In the genomic region with DNA sequence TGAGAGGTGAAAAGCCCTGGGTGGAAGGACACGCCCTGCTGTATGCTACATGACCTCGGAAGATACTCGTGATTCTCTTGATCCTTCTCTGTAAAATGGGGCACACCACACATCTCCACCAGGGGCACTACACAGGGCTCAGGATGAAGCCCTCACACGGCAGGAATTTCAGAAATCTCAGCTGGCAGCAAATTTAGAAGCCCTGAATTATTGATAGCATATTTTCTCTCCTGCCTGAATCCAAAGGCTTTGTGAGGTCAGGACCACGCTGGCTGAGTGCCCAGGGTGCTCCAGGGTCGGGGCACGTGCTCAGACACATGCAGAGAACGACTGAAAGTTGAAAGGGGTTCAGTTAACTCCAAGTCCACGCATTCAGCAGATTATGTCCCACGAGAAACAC, we compare ENCODE assay signal across 8 cellular contexts. TPM values are rescaled to one million over a fixed set of nuclear protein-coding genes. Genes with fewer than 3 reads are reported as not detected.
DNase-seq lines count a peak whose midpoint lies in the region; ATAC-seq, FAIRE-seq and TF ChIP-seq lines count a peak whose summit lies in the region.

No MANE protein-coding gene starts in this region.

- H3K4me1 ChIP-seq in K562 (replicated peaks in 1 of 2; ENCODE audit: control insufficient read depth in 2 of 2, insufficient read depth in 2 of 2, low read length in 2 of 2) = no peaks in the 10 kb centered on the region

- no TSS peak for BruUV-seq in K562 (replicated peaks; lab: Mats Ljungman, UMichigan)

- no peaks in the 10 kb centered on the region for H3K36me3 ChIP-seq in K562 (ENCODE audit: control insufficient read depth, insufficient read depth, low read length)

- CTCF ChIA-PET in K562 (lab: Yijun Ruan, JAX; ENCODE audit: low intra/inter-chr PET ratio) = no interaction called here

- in situ Hi-C loops in K562 (cut with MboI) = no loop called here

- H3K27me3 Mint-ChIP-seq in IgD-negative memory B cell = no peaks in the 10 kb centered on the region

- peak overlapping the region in 3 of 4 donors; percentile 60 to 93 (median 69) for H3K4me3 Mint-ChIP-seq in IgD-negative memory B cell

- no peak overlapping the region for H3K27ac ChIP-seq in K562 (ENCODE audit: extremely low read depth, low read depth, low read length)

- no peak overlapping the region for H3K4me2 ChIP-seq in K562 (ENCODE audit: insufficient read depth, low read length)

- H3K4me3 ChIP-seq in K562 = no peak overlapping the region

- ATAC-seq in GM18868 (IDR thresholded peaks at IDR 0.05; ENCODE audit: unreplicated experiment) (peak; percentile 64), K562 (no peak), HG03108 (IDR thresholded peaks at IDR 0.05; ENCODE audit: unreplicated experiment) (no peak)

- no peak for FAIRE-seq in K562 (lab: Jason Lieb, UNC)

- TF ChIP-seq POLR2A in K562 (conservative IDR thresholded peaks at IDR 0.05) = no peak

- H4K20me1 ChIP-seq in K562 (replicated peaks; ENCODE audit: control insufficient read depth, insufficient read depth, low read length) = no peaks in the 10 kb centered on the region

- no peak overlapping the region for H3K9ac ChIP-seq in K562 (ENCODE audit: insufficient read depth in 1 of 2, low read depth in 2 of 2, low read length in 2 of 2)

- H3K36me3 Mint-ChIP-seq in IgD-negative memory B cell = no peaks in the 10 kb centered on the region

- no peaks in the 10 kb centered on the region for H3K9me3 ChIP-seq in K562 (replicated peaks; ENCODE audit: control insufficient read depth, insufficient read depth, low read depth, low read length)

- no peaks in the 10 kb centered on the region for H3K9me1 ChIP-seq in K562 (ENCODE audit: control insufficient read depth, insufficient read depth, low read length)

- TF ChIP-seq CTCF in K562 (IDR thresholded peaks at IDR 0.05 in 2 of 3, conservative IDR thresholded peaks at IDR 0.05 in 1 of 3; ENCODE audit: insufficient read depth in 2 of 3, low read depth in 1 of 3, low read length in 3 of 3) = peak in 1 of 3 experiments; percentile 22; a peak in 1 of 6 replicates

- intact Hi-C loops in K562 (cut with micrococcal nuclease) = no loop called here

- POLR2A ChIA-PET in K562 (lab: Yijun Ruan, JAX) = no interaction called here

- TF ChIP-seq RAD21 in K562 (CRISPR knock-in tag; conservative IDR thresholded peaks at IDR 0.05 in 1 of 2, IDR thresholded peaks at IDR 0.05 in 1 of 2) = no peak

- DNase-seq in AG20443 (ENCODE audit: low spot score) (peak; percentile 85), T-helper 1 cell (peak in 4 of 5 donors; percentile 19 to 69 (median 40)), K562 (ENCODE audit: extremely low read depth in 1 of 4, low spot score in 3 of 4) (no peak), iris pigment epithelial cell (ENCODE audit: low read depth) (peak; percentile 87)
- DNase-seq in stimulated activated CD4-positive, alpha-beta T cell treated with anti-CD3 and anti-CD28 coated beads, Interleukin-4, amount 100 ng/mL, for 4 hours = peak; percentile 31 to 63

- peak overlapping the region in 1 of 3 donors; percentile 69 for H3K27ac Mint-ChIP-seq in IgD-negative memory B cell

- 2% methylated on average over 7 of the region's 10 CpGs for WGBS in K562 (ENCODE audit: insufficient coverage, low coverage, missing lambda C conversion rate)

- no peak for TF ChIP-seq EP300 in K562 (IDR thresholded peaks at IDR 0.05; ENCODE audit: low read length)

- H2AFZ ChIP-seq in K562 (ENCODE audit: low read depth, low read length) = no peak overlapping the region

- peaks cover 19 to 23% (median 21%) of the 10 kb centered on the region in 3 donors for H3K4me1 Mint-ChIP-seq in IgD-negative memory B cell

- no peaks in the 10 kb centered on the region for H3K9me3 Mint-ChIP-seq in IgD-negative memory B cell

- H3K79me2 ChIP-seq in K562 (ENCODE audit: control insufficient read depth, insufficient read depth, low read length) = no peaks in the 10 kb centered on the region

- H3K27me3 ChIP-seq in K562 (ENCODE audit: control insufficient read depth in 2 of 2, insufficient read depth in 2 of 2, low read length in 2 of 2) = 0 out of 5 replicates have a peak, but pooled peaks cover 0 to 11% of the 10 kb centered on the region in 2 experiments

TF ChIP-seq in K562, 482 proteins besides CTCF, POLR2A, EP300 and RAD21:
- TF ChIP-seq L3MBTL2 (IDR thresholded peaks at IDR 0.05) (peak; percentile 41; the same call in 1 of the 2 replicates), DMBX1 (CRISPR knock-in tag; IDR thresholded peaks at IDR 0.05; ENCODE audit: borderline replicate concordance) (no peak), ZBTB1 (CRISPR knock-in tag; IDR thresholded peaks at IDR 0.05; ENCODE audit: borderline replicate concordance, low read depth) (no peak)

RNA-seq across cellular contexts. Expression of gene GALR1, which starts 42.1 kb away (rescaled TPM):
- not detected for polyA plus RNA-seq in IgD-negative memory B cell
- not detected in 2 replicates for total RNA-seq in K562 (2011; cell fraction: chromatin; rRNA removed; ENCODE audit: low replicate concordance)
- total RNA-seq in K562 (2011; cell fraction: nucleolus; rRNA removed) = not detected in 2 replicates
- total RNA-seq in K562 (2011; cell fraction: nucleoplasm; rRNA removed) = not detected in 2 replicates
- not detected in 2 replicates for total RNA-seq in K562 (2014; rRNA removed)
- not detected in 2 replicates for total RNA-seq in K562 (2014; rRNA removed; fragmentation: Illumina TruSeq; extraction: Trizol)
- not detected in 2 replicates for total RNA-seq in K562 (2015; rRNA removed; fragmentation: Illumina TruSeq; extraction: Trizol)
- not detected in 2 replicates for total RNA-seq in K562 (2021)
- not detected in 2 replicates for polyA plus RNA-seq in K562 (2011; rRNA removed)
- not detected in 2 replicates for polyA plus RNA-seq in K562 (2011; cell fraction: cytosol; rRNA removed)
- polyA plus RNA-seq in K562 (2011; cell fraction: nucleus; rRNA removed) = not detected in 2 replicates
- polyA plus RNA-seq in K562 (2012) = not detected in 2 replicates
- polyA plus RNA-seq in K562 (2014; fragmentation: Illumina TruSeq; extraction: Trizol) = not detected in 2 replicates
- not detected for polyA plus RNA-seq in K562 (2014; fragmentation: Nextera tagmentation; extraction: Ambion mirVana)
- not detected in 2 replicates for polyA plus RNA-seq in K562 (2014; rRNA removed)
- polyA minus RNA-seq in K562 (2011; rRNA and poly(A)+ RNA removed) = not detected in 2 replicates
- not detected in 2 replicates for polyA minus RNA-seq in K562 (2011; cell fraction: cytosol; rRNA and poly(A)+ RNA removed)
- polyA minus RNA-seq in K562 (2011; cell fraction: nucleus; rRNA and poly(A)+ RNA removed) = not detected in 2 replicates

Comparison
In these comparisons a context has a peak if more than half of its experiments do, and no peak if none do; other contexts are left out.
1. DNase-seq: peak in AG20443 (single experiment), T-helper 1 cell (4 of 5), iris pigment epithelial cell (single experiment) and stimulated activated CD4-positive, alpha-beta T cell treated with anti-CD3 and anti-CD28 coated beads, Interleukin-4, amount 100 ng/mL, for 4 hours (2 of 2); none in K562 (0 of 4).